ENCODE assay signal across 29 cellular contexts in the genomic region with DNA sequence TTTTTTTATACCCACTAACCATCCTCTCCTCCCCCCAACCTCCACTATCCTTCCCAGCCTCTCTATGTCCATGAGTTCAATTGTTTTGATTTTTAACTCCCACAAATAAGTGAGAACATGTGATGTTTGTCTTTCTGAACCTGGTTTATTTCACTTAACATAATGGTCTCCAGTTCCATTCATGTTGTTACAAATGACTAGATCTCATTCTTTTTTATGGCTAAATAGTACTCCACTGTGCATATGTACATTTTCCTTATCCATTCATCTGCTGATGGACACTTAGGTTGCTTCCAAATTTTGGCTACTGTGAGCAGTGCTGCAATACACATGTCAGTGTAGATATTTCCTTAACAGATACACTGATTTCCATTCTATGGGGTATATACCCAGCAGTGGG. TPM values are rescaled to one million over a fixed set of nuclear protein-coding genes. Genes with fewer than 3 reads are reported as not detected.
"Had no signal": no experiment of that assay in that cellular context is flagged by ENCODE, and none has a peak within 500 bp of the region (broad histone marks: within the 10 kb centered on the region; RNA-seq: fewer than 3 reads in every experiment).

No MANE protein-coding gene starts in this region.

- H3K27me3 ChIP-seq: stomach, testis, thyroid gland, tibial nerve, transverse colon, upper lobe of left lung, uterus, vagina had no signal

- DNase-seq: stimulated activated CD4-positive, alpha-beta T cell treated with anti-CD3 and anti-CD28 coated beads, Interleukin-2, amount 100 ng/mL, for 48 hours; stimulated activated CD4-positive, alpha-beta T cell treated with anti-CD3 and anti-CD28 coated beads, Interleukin-4, amount 100 ng/mL, for 1 hour; stimulated activated CD4-positive, alpha-beta T cell treated with anti-CD3 and anti-CD28 coated beads, Interleukin-4, amount 100 ng/mL, for 24 hours; stimulated activated CD4-positive, alpha-beta T cell treated with anti-CD3 and anti-CD28 coated beads, Interleukin-4, amount 100 ng/mL, for 4 hours; stimulated activated CD8-positive, alpha-beta memory T cell treated with anti-CD3 and anti-CD28 coated beads, Interleukin-4, amount 100 ng/mL, for 48 hours; stimulated activated naive B cell treated with anti-CD40 and anti-IgM and Interleukin-4, amounts not matched to agents 10 μg/mL and 1 μg/mL and 100 μg/mL, for 72 hours; stimulated activated naive CD4-positive, alpha-beta T cell; stimulated activated naive CD4-positive, alpha-beta T cell treated with Interleukin-2 at 50 U/mL for 16 hours; stimulated activated naive CD8-positive, alpha-beta T cell treated with anti-CD3 and anti-CD28 coated beads, Interleukin-15, amount 100 ng/mL, for 72 hours; stimulated activated naive CD8-positive, alpha-beta T cell treated with anti-CD3 and anti-CD28 coated beads, Interleukin-15, Interleukin-2, amounts not matched to agents 100 U/mL and 50 U/mL, for 24 hours; stomach; substantia nigra; testis; thyroid gland; tibial artery; transverse colon; trophoblast cell; upper lobe of left lung; upper lobe of right lung; uterus had no signal

- H3K36me3 ChIP-seq: stomach, suprapubic skin, thoracic aorta, thyroid gland, tibial artery, tibial nerve, transverse colon, upper lobe of left lung, upper lobe of right lung, uterus, vagina had no signal

- H3K9me3 ChIP-seq: suprapubic skin, testis, thoracic aorta, thyroid gland, transverse colon, upper lobe of left lung, upper lobe of right lung, uterus, vagina had no signal

- H3K4me3 ChIP-seq: stomach, suprapubic skin, testis, thoracic aorta, thyroid gland, tibial artery, tibial nerve, transverse colon, upper lobe of left lung, upper lobe of right lung, uterus, vagina had no signal

- FAIRE-seq: urothelium cell line had no signal

- H3K27ac ChIP-seq: stomach, suprapubic skin, testis, thoracic aorta, thyroid gland, tibial artery, tibial nerve, transverse colon, upper lobe of left lung, upper lobe of right lung, uterus, vagina had no signal

- ATAC-seq: stimulated activated effector memory CD8-positive, alpha-beta T cell treated with anti-CD3 and anti-CD28 coated beads, Interleukin-12 subunit alpha, Interleukin-12 subunit beta, amount 100 ng/mL, for 72 hours; stimulated activated memory B cell treated with anti-CD40 and anti-IgM and Interleukin-4, amounts not matched to agents 10 μg/mL and 1 μg/mL and 100 μg/mL, for 72 hours; stimulated activated naive B cell treated with anti-CD40 and anti-IgM and Interleukin-4, amounts not matched to agents 10 μg/mL and 1 μg/mL and 100 μg/mL, for 72 hours; stimulated activated naive CD8-positive, alpha-beta T cell treated with anti-CD3 and anti-CD28 coated beads, Interleukin-15, amount 100 ng/mL, for 72 hours; stimulated activated naive CD8-positive, alpha-beta T cell treated with anti-CD3 and anti-CD28 coated beads, Interleukin-15, Interleukin-2, amounts not matched to agents 100 U/mL and 50 U/mL, for 24 hours; upper lobe of right lung had no signal

- H3K4me1 ChIP-seq: stomach, suprapubic skin, testis, thyroid gland, tibial artery, tibial nerve, transverse colon, upper lobe of left lung, upper lobe of right lung, uterus, vagina had no signal

RNA-seq across cellular contexts. Expression of gene ACP7, which starts 24.9 kb away (rescaled TPM):
- total RNA-seq: stomach, subcutaneous adipose tissue, temporal lobe, testis, thoracic aorta, transverse colon, upper lobe of left lung, upper lobe of right lung, vagina had no signal
- polyA plus RNA-seq: stomach had no signal
